Comparison of ENCODE assay signal across 13 cellular contexts in the genomic region with DNA sequence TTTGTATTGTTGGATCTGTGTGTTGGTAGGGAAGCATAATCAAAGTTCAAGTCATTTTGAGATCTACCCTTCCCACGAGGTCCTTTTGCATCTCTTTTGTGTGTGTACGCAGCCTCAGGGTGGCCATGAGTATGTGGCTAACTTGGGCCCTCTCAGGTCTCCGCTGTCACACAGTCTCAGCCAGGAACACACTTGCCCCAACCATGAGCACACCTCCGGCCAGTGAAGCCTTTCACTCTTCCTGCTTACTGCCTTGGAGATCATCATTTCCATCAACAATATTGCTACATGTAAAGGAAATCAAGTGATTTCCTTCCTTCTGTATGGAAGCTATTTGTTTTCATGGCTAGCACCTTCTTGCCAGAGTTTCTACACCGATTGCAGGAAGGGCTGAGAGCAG.
"Had no signal": no experiment of that assay in that cellular context is flagged by ENCODE, and none has a peak within 500 bp of the region (broad histone marks: within the 10 kb centered on the region; RNA-seq: fewer than 3 reads in every experiment).

No MANE protein-coding gene starts in this region.

- H3K27ac ChIP-seq: heart left ventricle, left lung had no signal

- H3K27ac Mint-ChIP-seq: activated naive CD4-positive, alpha-beta T cell treated with anti-CD3 and anti-CD28 coated beads, Interleukin-2, amount 50 U/mL, for 72 hours had no signal

- ATAC-seq: activated naive CD4-positive, alpha-beta T cell treated with anti-CD3 and anti-CD28 coated beads, Interleukin-2, amount 50 U/mL, for 72 hours; heart left ventricle; left lung; stimulated activated naive CD8-positive, alpha-beta T cell treated with anti-CD3 and anti-CD28 coated beads, Interleukin-15, Interleukin-2, amounts not matched to agents 100 U/mL and 50 U/mL, for 24 hours had no signal

- H3K27me3 ChIP-seq: heart left ventricle, left lung had no signal

- H3K4me3 ChIP-seq: heart left ventricle, left lung had no signal

- DNase-seq: activated CD4-positive, alpha-beta T cell treated with anti-CD3 and anti-CD28 coated beads for 48 hours; activated CD8-positive, alpha-beta memory T cell treated with anti-CD3 and anti-CD28 coated beads for 24 hours; activated T-cell treated with anti-CD3 and anti-CD28 coated beads for 4 hours; amygdala; cerebellar nuclear complex; foreskin melanocyte; heart left ventricle; islet precursor cell; left lung; stimulated activated CD4-positive, alpha-beta T cell treated with anti-CD3 and anti-CD28 coated beads, Interleukin-4, amount 100 ng/mL, for 1 hour; stimulated activated CD8-positive, alpha-beta memory T cell treated with anti-CD3 and anti-CD28 coated beads, Interleukin-4, amount 100 ng/mL, for 48 hours; stimulated activated naive CD8-positive, alpha-beta T cell treated with anti-CD3 and anti-CD28 coated beads, Interleukin-15, Interleukin-2, amounts not matched to agents 100 U/mL and 50 U/mL, for 24 hours had no signal
